ENCODE assay signal across 8 cellular contexts in genomic region chr11:22192642-22193347, GRCh38. TPM values are rescaled to one million over a fixed set of nuclear protein-coding genes. Genes with fewer than 3 reads are reported as not detected.
A peak's percentile ranks its signal among the peaks of the same experiment; 100 is the strongest.
DNase-seq lines count a peak whose midpoint lies in the region; ATAC-seq and FAIRE-seq lines count a peak whose summit lies in the region.

Gene ANO5 (plus strand): TSS chr11:22193085. CDS start chr11:22193493, 408 bp downstream.

- H3K36me3 ChIP-seq in small intestine (ENCODE audit: control insufficient read depth in 2 of 2, insufficient read depth in 2 of 2, low read length in 2 of 2): no peaks in the 10 kb centered on the region

- ATAC-seq in HG02852 (IDR thresholded peaks at IDR 0.05; ENCODE audit: unreplicated experiment) (peak; percentile 45), HG03280 (IDR thresholded peaks at IDR 0.05; ENCODE audit: unreplicated experiment) (no peak)

- H3K27me3 ChIP-seq in small intestine (ENCODE audit: control insufficient read depth in 2 of 2, insufficient read depth in 2 of 2, low read length in 2 of 2): peaks cover 0 to 2% of the 10 kb centered on the region in 2 donors

- no peaks in the 10 kb centered on the region for H3K9me3 ChIP-seq in small intestine (ENCODE audit: control insufficient read depth, low read depth)

- peak within 1 kb of the TSS; percentile 41 to 82 for H3K4me3 ChIP-seq in small intestine (ENCODE audit: low read depth in 1 of 2, low read length in 2 of 2)

- 2 to 3% (median 2%) methylated on average over 46 to 56 of the region's 56 CpGs for WGBS in small intestine, 3 donors

- FAIRE-seq in small intestine (lab: Jason Lieb, UNC): no peak

- peak within 1 kb of the TSS in 1 of 2 donors; percentile 70 for H3K27ac ChIP-seq in small intestine (ENCODE audit: low read depth in 1 of 2, low read length in 1 of 2)

- no peaks in the 10 kb centered on the region for H3K4me1 ChIP-seq in small intestine (ENCODE audit: control insufficient read depth in 2 of 2, insufficient read depth in 1 of 2, low read depth in 1 of 2, low read length in 1 of 2)

- peak; percentile 44 for DNase-seq in activated CD8-positive, alpha-beta memory T cell treated with anti-CD3 and anti-CD28 coated beads, Interleukin-2, amount 50 U/mL, for 48 hours
- DNase-seq in activated CD8-positive, alpha-beta memory T cell treated with anti-CD3 and anti-CD28 coated beads, Interleukin-2, amount 50 U/mL, for 4 hours: no peak
- peak; percentile 67 to 90 for DNase-seq in NCI-H526 (lab: John Stamatoyannopoulos, UW)
- peak; percentile 3 for DNase-seq in cerebellum (ENCODE audit: low spot score)
- peak; percentile 74 for DNase-seq in kidney tubule cell (ENCODE audit: low spot score)
- DNase-seq in small intestine: peak; percentile 78

RNA-seq across cellular contexts. Expression of gene ANO5, which starts in this region (rescaled TPM):
- total RNA-seq in cerebellum: 9.8 TPM
- polyA plus RNA-seq in small intestine: 1 to 10 TPM; 1.4 to 1.8 (median 1.5) TPM
